In genomic region chr13:40170091-40170490, GRCh38 we compare ENCODE assay signal across 19 cellular contexts.
"Had no signal": no experiment of that assay in that cellular context is flagged by ENCODE, and none has a peak within 500 bp of the region (broad histone marks: within the 10 kb centered on the region; RNA-seq: fewer than 3 reads in every experiment).

No MANE protein-coding gene starts in this region.

- H3K27ac ChIP-seq: esophagus squamous epithelium, right atrium auricular region, sigmoid colon, tibial nerve, upper lobe of right lung had no signal

- DNase-seq: cortex of kidney; effector memory CD4-positive, alpha-beta T cell; esophagus squamous epithelium; glutamatergic neuron; islet precursor cell; naive thymus-derived CD8-positive, alpha-beta T cell; posterior cingulate gyrus; sigmoid colon; small intestine; stimulated activated CD4-positive, alpha-beta T cell treated with anti-CD3 and anti-CD28 coated beads, Interleukin-4, amount 100 ng/mL, for 1 hour; stimulated activated CD8-positive, alpha-beta memory T cell treated with anti-CD3 and anti-CD28 coated beads, Interleukin-4, amount 100 ng/mL, for 48 hours; stimulated activated naive CD8-positive, alpha-beta T cell treated with anti-CD3 and anti-CD28 coated beads, Interleukin-15, Interleukin-2, amounts not matched to agents 100 U/mL and 50 U/mL, for 24 hours; upper lobe of right lung had no signal

- H3K4me3 Mint-ChIP-seq: central memory CD8-positive, alpha-beta T cell; naive thymus-derived CD8-positive, alpha-beta T cell; neural crest cell; stimulated activated effector memory CD8-positive, alpha-beta T cell treated with anti-CD3 and anti-CD28 coated beads, Interleukin-12 subunit alpha, Interleukin-12 subunit beta, amount 100 ng/mL, for 72 hours had no signal

- H3K27me3 Mint-ChIP-seq: central memory CD8-positive, alpha-beta T cell; naive thymus-derived CD8-positive, alpha-beta T cell had no signal

- H3K9me3 Mint-ChIP-seq: central memory CD8-positive, alpha-beta T cell; neural crest cell; stimulated activated effector memory CD8-positive, alpha-beta T cell treated with anti-CD3 and anti-CD28 coated beads, Interleukin-12 subunit alpha, Interleukin-12 subunit beta, amount 100 ng/mL, for 72 hours had no signal

- H3K27me3 ChIP-seq: right atrium auricular region, tibial nerve, upper lobe of right lung had no signal

- H3K4me1 ChIP-seq: upper lobe of right lung had no signal

- H3K9me3 ChIP-seq: esophagus squamous epithelium, right atrium auricular region, sigmoid colon, tibial nerve, upper lobe of right lung had no signal

- H3K36me3 Mint-ChIP-seq: stimulated activated effector memory CD8-positive, alpha-beta T cell treated with anti-CD3 and anti-CD28 coated beads, Interleukin-12 subunit alpha, Interleukin-12 subunit beta, amount 100 ng/mL, for 72 hours had no signal

- H3K4me3 ChIP-seq: esophagus squamous epithelium, right atrium auricular region, sigmoid colon, tibial nerve, upper lobe of right lung had no signal

- H3K27ac Mint-ChIP-seq: stimulated activated effector memory CD8-positive, alpha-beta T cell treated with anti-CD3 and anti-CD28 coated beads, Interleukin-12 subunit alpha, Interleukin-12 subunit beta, amount 100 ng/mL, for 72 hours had no signal

- H3K36me3 ChIP-seq: esophagus squamous epithelium, right atrium auricular region, sigmoid colon, tibial nerve, upper lobe of right lung had no signal

- ATAC-seq: left lobe of liver; naive thymus-derived CD8-positive, alpha-beta T cell; upper lobe of right lung had no signal

- H3K4me1 Mint-ChIP-seq: central memory CD8-positive, alpha-beta T cell had no signal
